Comparison of ENCODE assay signal across 16 cellular contexts in genomic region chr2:70668911-70669310, GRCh38.
DNase-seq lines count a peak whose midpoint lies in the region; ATAC-seq and TF ChIP-seq lines count a peak whose summit lies in the region.
"Had no signal": no experiment of that assay in that cellular context is flagged by ENCODE, and none has a peak within 500 bp of the region (broad histone marks: within the 10 kb centered on the region; RNA-seq: fewer than 3 reads in every experiment).

No MANE protein-coding gene starts in this region.

- intact Hi-C loops in posterior vena cava (cut with DNase I), result no loop called here

- ATAC-seq in foreskin keratinocyte (no peak), HG02610 (IDR thresholded peaks at IDR 0.05; ENCODE audit: unreplicated experiment) (no peak), HG03432 (IDR thresholded peaks at IDR 0.05; ENCODE audit: unreplicated experiment) (no peak)
- ATAC-seq: HepG2 had no signal

- peaks cover 3% of the 10 kb centered on the region for H3K36me3 Mint-ChIP-seq in activated naive CD4-positive, alpha-beta T cell treated with anti-CD3 and anti-CD28 coated beads, Interleukin-2, amount 50 U/mL, for 24 hours
- H3K36me3 Mint-ChIP-seq: CD4-positive, CD25-positive, alpha-beta regulatory T cell had no signal

- H3K4me1 ChIP-seq in foreskin keratinocyte, result no peaks in the 10 kb centered on the region
- H3K4me1 ChIP-seq: BLaER1 treated with 17β-estradiol and CSF1 and Interleukin-3, amounts not matched to agents 10 nM and 100 nM had no signal

- no peaks in the 10 kb centered on the region for H3K27me3 Mint-ChIP-seq in activated naive CD4-positive, alpha-beta T cell treated with anti-CD3 and anti-CD28 coated beads, Interleukin-2, amount 50 U/mL, for 24 hours

- no peak overlapping the region for H3K27ac ChIP-seq in coronary artery
- no peak overlapping the region for H3K27ac ChIP-seq in foreskin keratinocyte
- H3K27ac ChIP-seq: BLaER1 treated with 17β-estradiol and CSF1 and Interleukin-3, amounts not matched to agents 10 nM and 100 nM had no signal

- H3K9me3 Mint-ChIP-seq in activated naive CD4-positive, alpha-beta T cell treated with anti-CD3 and anti-CD28 coated beads, Interleukin-2, amount 50 U/mL, for 24 hours, result no peaks in the 10 kb centered on the region
- H3K9me3 Mint-ChIP-seq: H9 had no signal

- peaks cover 8% of the 10 kb centered on the region for H3K27me3 ChIP-seq in foreskin keratinocyte
- H3K27me3 ChIP-seq: BLaER1 treated with 17β-estradiol and CSF1 and Interleukin-3, amounts not matched to agents 10 nM and 100 nM had no signal

- peak overlapping the region; percentile 0 for H3K27ac Mint-ChIP-seq in activated naive CD4-positive, alpha-beta T cell treated with anti-CD3 and anti-CD28 coated beads, Interleukin-2, amount 50 U/mL, for 24 hours
- H3K27ac Mint-ChIP-seq: CD4-positive, CD25-positive, alpha-beta regulatory T cell; H9 had no signal

- H3K4me1 Mint-ChIP-seq in activated naive CD4-positive, alpha-beta T cell treated with anti-CD3 and anti-CD28 coated beads, Interleukin-2, amount 50 U/mL, for 24 hours, result peaks cover 17% of the 10 kb centered on the region

- TF ChIP-seq CTCF in coronary artery (IDR thresholded peaks at IDR 0.05) (no peak), foreskin keratinocyte (conservative IDR thresholded peaks at IDR 0.05) (no peak)

- no peak overlapping the region for H3K4me3 Mint-ChIP-seq in activated naive CD4-positive, alpha-beta T cell treated with anti-CD3 and anti-CD28 coated beads, Interleukin-2, amount 50 U/mL, for 24 hours
- H3K4me3 Mint-ChIP-seq: CD4-positive, CD25-positive, alpha-beta regulatory T cell; H9 had no signal

- DNase-seq in activated naive CD4-positive, alpha-beta T cell (lab: John Stamatoyannopoulos, UW), result no peak
- DNase-seq in coronary artery (ENCODE audit: low spot score), result peak; percentile 21
- peak; percentile 13 for DNase-seq in posterior vena cava (ENCODE audit: low spot score)
- DNase-seq in ureter (ENCODE audit: low spot score), result peak; percentile 13
- DNase-seq in foreskin keratinocyte, result no peak
- DNase-seq: ACHN; CD4-positive, CD25-positive, alpha-beta regulatory T cell; DND-41; GDM1; GOT3 had no signal

- H3K4me3 ChIP-seq in coronary artery, result no peak overlapping the region
- H3K4me3 ChIP-seq: BLaER1 treated with 17β-estradiol and CSF1 and Interleukin-3, amounts not matched to agents 10 nM and 100 nM had no signal

Comparison
In these comparisons a context has a peak if more than half of its experiments do, and no peak if none do; other contexts are left out.
1. DNase-seq: peak in coronary artery (single experiment), posterior vena cava (single experiment) and ureter (single experiment); none in activated naive CD4-positive, alpha-beta T cell (0 of 4) and foreskin keratinocyte (0 of 2).